In the genomic region with DNA sequence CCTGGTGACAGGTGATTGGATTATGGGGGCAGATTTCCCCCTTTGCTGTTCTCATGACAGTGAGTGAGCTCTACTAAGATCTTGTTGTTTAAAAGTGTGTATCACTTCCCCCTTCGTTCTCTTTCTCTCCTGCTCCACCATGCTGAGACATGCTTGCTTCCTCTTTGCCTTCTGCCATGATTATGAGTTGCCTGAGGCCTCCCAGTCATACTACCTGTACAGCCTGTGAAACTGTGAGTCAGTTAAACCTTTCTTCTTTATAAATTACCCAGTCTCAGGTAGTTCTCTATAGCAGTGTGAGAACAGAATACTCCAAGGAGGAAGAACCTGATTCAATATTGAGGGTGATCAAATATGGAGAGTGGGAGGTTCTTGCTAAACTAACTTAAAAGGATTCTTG, we compare ENCODE assay signal across 24 cellular contexts.
"Had no signal": no experiment of that assay in that cellular context is flagged by ENCODE, and none has a peak within 500 bp of the region (broad histone marks: within the 10 kb centered on the region; RNA-seq: fewer than 3 reads in every experiment).

No MANE protein-coding gene starts in this region.

- H3K27me3 ChIP-seq: breast epithelium had no signal

- H3K4me3 Mint-ChIP-seq: activated CD4-positive, alpha-beta T cell treated with anti-CD3 and anti-CD28 coated beads, Interleukin-2, amount 10 ng/mL, durations not matched to agents 24 days and 14 days; activated CD8-positive, alpha-beta memory T cell treated with anti-CD3 and anti-CD28 coated beads, Interleukin-2, amount 10 ng/mL, durations not matched to agents 7 days and 5 days; activated naive CD4-positive, alpha-beta T cell treated with anti-CD3 and anti-CD28 coated beads, Interleukin-2, amount 50 U/mL, for 24 hours; activated T-cell treated with anti-CD3 and anti-CD28 coated beads, Interleukin-2, amount 50 U/mL, for 24 hours; activated T-helper 1 cell treated with anti-CD3 and anti-CD28 coated beads, Interleukin-12 subunit alpha, Interleukin-12 subunit beta, Interleukin-2, Interleukin-4 antibody, amounts not matched to agents 30 ng/mL and 10 ng/mL and 1 ng/mL, durations not matched to agents 14 hours and 24 hours and 36 hours; T-helper 1 cell treated with Interleukin-12 subunit alpha and Interleukin-12 subunit beta and Interleukin-4 antibody, amounts not matched to agents 30 μg/mL and 1 μg/mL, for 36 hours; WTC11 had no signal

- DNase-seq: activated CD4-positive, alpha-beta T cell treated with anti-CD3 and anti-CD28 coated beads for 1 hour; activated CD4-positive, alpha-beta T cell treated with anti-CD3 and anti-CD28 coated beads, Interleukin-2, amount 10 ng/mL, durations not matched to agents 24 days and 14 days; activated CD4-positive, alpha-beta T cell treated with anti-CD3 and anti-CD28 coated beads, Interleukin-2, amount 50 U/mL, for 48 hours; activated CD8-positive, alpha-beta memory T cell treated with anti-CD3 and anti-CD28 coated beads, Interleukin-2, amount 10 ng/mL, durations not matched to agents 7 days and 5 days; activated effector memory CD4-positive, alpha-beta T cell treated with Interleukin-2 at 50 U/mL for 16 hours; activated naive CD4-positive, alpha-beta T cell; activated T-cell treated with anti-CD3 and anti-CD28 coated beads, Interleukin-2, amount 50 U/mL, for 24 hours; aorta; MM.1S; NCI-H1105 treated with DMSO at 0.1 percent for 48 hours; NCI-H1436 treated with DMSO at 0.1 percent for 48 hours; NCI-H187; NCI-H2081; NCI-H524; Right ventricle myocardium superior; SJCRH30; SW 1271; T-helper 9 cell had no signal

- H3K27ac ChIP-seq: breast epithelium, SJCRH30 had no signal

- ATAC-seq: activated CD8-positive, alpha-beta memory T cell treated with anti-CD3 and anti-CD28 coated beads, Interleukin-2, amount 10 ng/mL, durations not matched to agents 7 days and 5 days; SK-N-SH treated with all-trans-retinoic acid at 6 μM for 48 hours; WTC11 had no signal

- H3K4me3 ChIP-seq: breast epithelium, SJCRH30 had no signal

- H3K4me1 ChIP-seq: breast epithelium, SJCRH30 had no signal

- H3K9me3 ChIP-seq: SJCRH30 had no signal

- H3K27ac Mint-ChIP-seq: activated CD4-positive, alpha-beta T cell treated with anti-CD3 and anti-CD28 coated beads, Interleukin-2, amount 10 ng/mL, durations not matched to agents 24 days and 14 days; activated CD8-positive, alpha-beta memory T cell treated with anti-CD3 and anti-CD28 coated beads, Interleukin-2, amount 10 ng/mL, durations not matched to agents 7 days and 5 days; activated naive CD4-positive, alpha-beta T cell treated with anti-CD3 and anti-CD28 coated beads, Interleukin-2, amount 50 U/mL, for 24 hours; activated T-cell treated with anti-CD3 and anti-CD28 coated beads, Interleukin-2, amount 50 U/mL, for 24 hours; activated T-helper 1 cell treated with anti-CD3 and anti-CD28 coated beads, Interleukin-12 subunit alpha, Interleukin-12 subunit beta, Interleukin-2, Interleukin-4 antibody, amounts not matched to agents 30 ng/mL and 10 ng/mL and 1 ng/mL, durations not matched to agents 14 hours and 24 hours and 36 hours; T-helper 1 cell treated with Interleukin-12 subunit alpha and Interleukin-12 subunit beta and Interleukin-4 antibody, amounts not matched to agents 30 μg/mL and 1 μg/mL, for 36 hours; WTC11 had no signal

- H3K4me1 Mint-ChIP-seq: activated CD4-positive, alpha-beta T cell treated with anti-CD3 and anti-CD28 coated beads, Interleukin-2, amount 10 ng/mL, durations not matched to agents 24 days and 14 days; activated CD8-positive, alpha-beta memory T cell treated with anti-CD3 and anti-CD28 coated beads, Interleukin-2, amount 10 ng/mL, durations not matched to agents 7 days and 5 days; activated naive CD4-positive, alpha-beta T cell treated with anti-CD3 and anti-CD28 coated beads, Interleukin-2, amount 50 U/mL, for 24 hours; WTC11 had no signal

- H3K9me3 Mint-ChIP-seq: activated CD4-positive, alpha-beta T cell treated with anti-CD3 and anti-CD28 coated beads, Interleukin-2, amount 10 ng/mL, durations not matched to agents 24 days and 14 days had no signal

- H3K36me3 Mint-ChIP-seq: activated CD8-positive, alpha-beta memory T cell treated with anti-CD3 and anti-CD28 coated beads, Interleukin-2, amount 10 ng/mL, durations not matched to agents 7 days and 5 days; activated naive CD4-positive, alpha-beta T cell treated with anti-CD3 and anti-CD28 coated beads, Interleukin-2, amount 50 U/mL, for 24 hours had no signal

- H3K36me3 ChIP-seq: breast epithelium, SJCRH30 had no signal

- H3K27me3 Mint-ChIP-seq: activated CD4-positive, alpha-beta T cell treated with anti-CD3 and anti-CD28 coated beads, Interleukin-2, amount 10 ng/mL, durations not matched to agents 24 days and 14 days; activated CD8-positive, alpha-beta memory T cell treated with anti-CD3 and anti-CD28 coated beads, Interleukin-2, amount 10 ng/mL, durations not matched to agents 7 days and 5 days; activated naive CD4-positive, alpha-beta T cell treated with anti-CD3 and anti-CD28 coated beads, Interleukin-2, amount 50 U/mL, for 24 hours; activated T-cell treated with anti-CD3 and anti-CD28 coated beads, Interleukin-2, amount 50 U/mL, for 24 hours had no signal
